In the genomic region with DNA sequence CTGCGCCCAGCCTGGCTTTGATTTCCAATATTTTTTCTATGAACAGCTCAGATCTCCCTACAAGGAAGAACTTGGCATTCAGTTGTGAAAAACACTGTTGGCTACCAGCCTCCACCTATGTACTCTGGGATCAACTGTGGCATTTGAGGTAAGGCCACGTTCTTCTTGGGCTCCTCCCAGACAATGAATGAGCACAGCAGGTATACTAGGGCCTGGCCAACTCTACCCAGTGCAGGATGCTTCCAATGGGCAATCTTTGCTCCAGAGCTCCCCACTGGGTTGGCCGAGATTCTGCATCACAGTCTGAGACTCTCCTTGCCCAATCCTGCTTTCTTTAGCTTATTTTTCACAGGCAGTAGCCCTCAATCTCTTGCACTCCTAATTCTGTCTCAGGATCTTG, we compare ENCODE assay signal across 19 cellular contexts.
DNase-seq lines count a peak whose midpoint lies in the region; ATAC-seq and TF ChIP-seq lines count a peak whose summit lies in the region.
"Had no signal": no experiment of that assay in that cellular context is flagged by ENCODE, and none has a peak within 500 bp of the region (broad histone marks: within the 10 kb centered on the region; RNA-seq: fewer than 3 reads in every experiment).

No MANE protein-coding gene starts in this region.

- ATAC-seq in WTC11 (peak; percentile 90), Right ventricle myocardium superior (ENCODE audit: poor library complexity) (no peak)
- ATAC-seq: A549, GM12878 had no signal

- H3K27ac ChIP-seq in endodermal cell (ENCODE audit: low read depth, low read length), result no peak overlapping the region
- H3K27ac ChIP-seq: 22Rv1, A549, BLaER1, HL-60 had no signal

- POLR2A ChIA-PET in WTC11 (lab: Charles Lee), result interaction anchor here (0.7 kb wide), 1 partner anchor 46 kb away, joined by 4 read pairs; no protein-coding TSS in a partner anchor

- in situ Hi-C loops in G401 (cut with HindIII; ENCODE audit: low sequenced_read_pairs), result no loop called here

- H3K4me1 Mint-ChIP-seq in WTC11 (peaks cover 34% of the 10 kb centered on the region), endodermal cell (no peaks in the 10 kb centered on the region)

- no peak overlapping the region for H3K4me3 Mint-ChIP-seq in WTC11
- H3K4me3 Mint-ChIP-seq in endodermal cell, result no peak overlapping the region
- H3K4me3 Mint-ChIP-seq: CD14-positive monocyte; CD4-positive, alpha-beta memory T cell; IgD-negative memory B cell had no signal

- no peaks in the 10 kb centered on the region for H3K9me3 Mint-ChIP-seq in WTC11
- no peaks in the 10 kb centered on the region for H3K9me3 Mint-ChIP-seq in endodermal cell

- CTCF ChIA-PET in WTC11 (lab: Charles Lee), result no interaction called here

- TF ChIP-seq CTCF in WTC11 (IDR thresholded peaks at IDR 0.05) (no peak), endodermal cell (conservative IDR thresholded peaks at IDR 0.05) (peak; percentile 20)

- DNase-seq in G401 (ENCODE audit: low spot score) (peak; percentile 98), WTC11 (ENCODE audit: low spot score) (peak; percentile 17), endodermal cell (peak; percentile 49), iPS-NIHi11 (ENCODE audit: low spot score) (peak; percentile 5), SW480 (ENCODE audit: low spot score) (no peak), NCI-H510A treated with DMSO at 0.1 percent for 48 hours (lab: John Stamatoyannopoulos, UW) (no peak), HuH-7 (ENCODE audit: low spot score) (no peak), Right ventricle myocardium superior (no peak)
- DNase-seq: CD4-positive, alpha-beta memory T cell; DMS153; DMS79 had no signal

- H3K9me3 ChIP-seq in endodermal cell (ENCODE audit: control insufficient read depth, low read length), result no peaks in the 10 kb centered on the region
- H3K9me3 ChIP-seq: HAP-1 had no signal

- H3K36me3 ChIP-seq in endodermal cell (ENCODE audit: control insufficient read depth, insufficient read depth, low read length), result peaks cover 33% of the 10 kb centered on the region
- H3K36me3 ChIP-seq: HAP-1 had no signal

- H3K27me3 Mint-ChIP-seq in WTC11 (ENCODE audit: low read depth), result no peaks in the 10 kb centered on the region
- no peaks in the 10 kb centered on the region for H3K27me3 Mint-ChIP-seq in endodermal cell (ENCODE audit: insufficient read depth)
- H3K27me3 Mint-ChIP-seq: CD4-positive, alpha-beta memory T cell; IgD-negative memory B cell had no signal

- no peaks in the 10 kb centered on the region for H3K4me1 ChIP-seq in endodermal cell (ENCODE audit: control insufficient read depth, insufficient read depth, low read length)
- H3K4me1 ChIP-seq: A549, HAP-1 had no signal

- H3K9ac ChIP-seq in endodermal cell (ENCODE audit: extremely low read depth, low read length, poor library complexity, severe bottlenecking), result no peak overlapping the region
- H3K9ac ChIP-seq: BLaER1 had no signal

- H3K27ac Mint-ChIP-seq in WTC11 (no peak overlapping the region), endodermal cell (no peak overlapping the region)
- H3K27ac Mint-ChIP-seq: CD4-positive, alpha-beta memory T cell; IgD-negative memory B cell had no signal

- H3K36me3 Mint-ChIP-seq in WTC11 (no peaks in the 10 kb centered on the region), endodermal cell (ENCODE audit: low read depth) (peaks cover 17% of the 10 kb centered on the region)

- 78 to 86% methylated on average over 2 to 3 of the region's 3 CpGs for WGBS in endodermal cell (ENCODE audit: insufficient coverage in 1 of 2, insufficient read length in 1 of 2), 2 experiments

- intact Hi-C loops in Right ventricle myocardium superior (cut with DNase I), result no loop called here

- no peaks in the 10 kb centered on the region for H3K27me3 ChIP-seq in endodermal cell (ENCODE audit: control insufficient read depth, insufficient read depth, low read length, poor library complexity, severe bottlenecking)
- H3K27me3 ChIP-seq: BLaER1 had no signal

- no peak overlapping the region for H3K4me3 ChIP-seq in endodermal cell (ENCODE audit: low read length)
- H3K4me3 ChIP-seq: A549, BLaER1, GM12878, HAP-1 had no signal

TF ChIP-seq in WTC11, 78 proteins besides CTCF, POLR2A, EP300 and RAD21:
- TF ChIP-seq CREB1 (CRISPR knock-in tag; IDR thresholded peaks at IDR 0.05), result no peak
- TF ChIP-seq ZNF121 (CRISPR knock-in tag; IDR thresholded peaks at IDR 0.05), result no peak
- TF ChIP-seq IRF2 (CRISPR knock-in tag; IDR thresholded peaks at IDR 0.05; ENCODE audit: borderline replicate concordance, low read depth), result no peak
TF ChIP-seq in WTC11: peak in this region for 0.

Comparison
In these comparisons a context has a peak if more than half of its experiments do, and no peak if none do; other contexts are left out.
1. DNase-seq: peak in G401 (single experiment), WTC11 (single experiment), endodermal cell (single experiment) and iPS-NIHi11 (single experiment); none in SW480 (single experiment), NCI-H510A treated with DMSO at 0.1 percent for 48 hours (single experiment), HuH-7 (single experiment) and Right ventricle myocardium superior (single experiment).